Comparison of ENCODE assay signal across 1 cellular context in genomic region chr5:131384181-131384580, GRCh38.
TF ChIP-seq lines count a peak whose summit lies in the region.

No MANE protein-coding gene starts in this region.

TF ChIP-seq in WTC11, 78 proteins besides CTCF, POLR2A, EP300 and RAD21 (continued from another document):
- TF ChIP-seq, protein P1, sequence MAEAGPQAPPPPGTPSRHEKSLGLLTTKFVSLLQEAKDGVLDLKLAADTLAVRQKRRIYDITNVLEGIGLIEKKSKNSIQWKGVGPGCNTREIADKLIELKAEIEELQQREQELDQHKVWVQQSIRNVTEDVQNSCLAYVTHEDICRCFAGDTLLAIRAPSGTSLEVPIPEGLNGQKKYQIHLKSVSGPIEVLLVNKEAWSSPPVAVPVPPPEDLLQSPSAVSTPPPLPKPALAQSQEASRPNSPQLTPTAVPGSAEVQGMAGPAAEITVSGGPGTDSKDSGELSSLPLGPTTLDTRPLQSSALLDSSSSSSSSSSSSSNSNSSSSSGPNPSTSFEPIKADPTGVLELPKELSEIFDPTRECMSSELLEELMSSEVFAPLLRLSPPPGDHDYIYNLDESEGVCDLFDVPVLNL (CRISPR knock-in tag; IDR thresholded peaks at IDR 0.05; ENCODE audit: borderline replicate concordance, low read depth): no peak
- TF ChIP-seq ETV6 (CRISPR knock-in tag; IDR thresholded peaks at IDR 0.05) (no peak), ZNF232 (CRISPR knock-in tag; IDR thresholded peaks at IDR 0.05) (no peak), GRHL2 (CRISPR knock-in tag; IDR thresholded peaks at IDR 0.05; ENCODE audit: insufficient replicate concordance, severe bottlenecking) (no peak), EMX1 (CRISPR knock-in tag; IDR thresholded peaks at IDR 0.05) (no peak), ZNF532 (CRISPR knock-in tag; IDR thresholded peaks at IDR 0.05; ENCODE audit: borderline replicate concordance) (no peak), SP1 (CRISPR knock-in tag; conservative IDR thresholded peaks at IDR 0.05) (no peak), ATF6 (CRISPR knock-in tag; IDR thresholded peaks at IDR 0.05) (no peak), GABPB1 (CRISPR knock-in tag; IDR thresholded peaks at IDR 0.05) (no peak), FOXK1 (CRISPR knock-in tag; IDR thresholded peaks at IDR 0.05) (no peak), NFATC4 (CRISPR knock-in tag; IDR thresholded peaks at IDR 0.05) (no peak), FOXP1 (CRISPR knock-in tag; IDR thresholded peaks at IDR 0.05; ENCODE audit: borderline replicate concordance) (no peak), TEAD1 (CRISPR knock-in tag; IDR thresholded peaks at IDR 0.05) (no peak), ARID4B (CRISPR knock-in tag; IDR thresholded peaks at IDR 0.05; ENCODE audit: borderline replicate concordance) (no peak)
- TF ChIP-seq, protein P2, sequence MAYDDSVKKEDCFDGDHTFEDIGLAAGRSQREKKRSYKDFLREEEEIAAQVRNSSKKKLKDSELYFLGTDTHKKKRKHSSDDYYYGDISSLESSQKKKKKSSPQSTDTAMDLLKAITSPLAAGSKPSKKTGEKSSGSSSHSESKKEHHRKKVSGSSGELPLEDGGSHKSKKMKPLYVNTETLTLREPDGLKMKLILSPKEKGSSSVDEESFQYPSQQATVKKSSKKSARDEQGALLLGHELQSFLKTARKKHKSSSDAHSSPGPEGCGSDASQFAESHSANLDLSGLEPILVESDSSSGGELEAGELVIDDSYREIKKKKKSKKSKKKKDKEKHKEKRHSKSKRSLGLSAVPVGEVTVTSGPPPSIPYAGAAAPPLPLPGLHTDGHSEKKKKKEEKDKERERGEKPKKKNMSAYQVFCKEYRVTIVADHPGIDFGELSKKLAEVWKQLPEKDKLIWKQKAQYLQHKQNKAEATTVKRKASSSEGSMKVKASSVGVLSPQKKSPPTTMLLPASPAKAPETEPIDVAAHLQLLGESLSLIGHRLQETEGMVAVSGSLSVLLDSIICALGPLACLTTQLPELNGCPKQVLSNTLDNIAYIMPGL (CRISPR knock-in tag; IDR thresholded peaks at IDR 0.05): no peak
